In genomic region chr5:10283927-10284635, GRCh38 we compare ENCODE assay signal across 8 cellular contexts. TPM values are rescaled to one million over a fixed set of nuclear protein-coding genes. Genes with fewer than 3 reads are reported as not detected.
DNase-seq lines count a peak whose midpoint lies in the region; ATAC-seq and TF ChIP-seq lines count a peak whose summit lies in the region.

No MANE protein-coding gene starts in this region.

- H3K4me1 Mint-ChIP-seq in activated T-cell treated with anti-CD3 and anti-CD28 coated beads, Interleukin-2, amount 50 U/mL, for 24 hours (ENCODE audit: low read depth), result peaks cover 15% of the 10 kb centered on the region
- peaks cover 12% of the 10 kb centered on the region for H3K4me1 Mint-ChIP-seq in stimulated activated naive CD8-positive, alpha-beta T cell treated with anti-CD3 and anti-CD28 coated beads, Interleukin-15, amount 100 ng/mL, for 72 hours

- peaks cover 5% of the 10 kb centered on the region for H3K27me3 Mint-ChIP-seq in activated T-cell treated with anti-CD3 and anti-CD28 coated beads, Interleukin-2, amount 50 U/mL, for 24 hours
- H3K27me3 Mint-ChIP-seq in stimulated activated naive CD8-positive, alpha-beta T cell treated with anti-CD3 and anti-CD28 coated beads, Interleukin-15, amount 100 ng/mL, for 72 hours, result no peaks in the 10 kb centered on the region

- H3K9ac ChIP-seq in fibroblast of lung (ENCODE audit: insufficient read depth, low read length) (no peak overlapping the region), neural cell (ENCODE audit: low read length) (no peak overlapping the region)

- no peaks in the 10 kb centered on the region for H3K36me3 Mint-ChIP-seq in activated T-cell treated with anti-CD3 and anti-CD28 coated beads, Interleukin-2, amount 50 U/mL, for 24 hours (ENCODE audit: low read depth)

- H3K27ac ChIP-seq in fibroblast of lung (ENCODE audit: insufficient read depth, low read length), result no peak overlapping the region
- H3K27ac ChIP-seq in neural cell (ENCODE audit: low read length), result peak overlapping the region; percentile 27

- TF ChIP-seq EP300 in neural cell (conservative IDR thresholded peaks at IDR 0.05; ENCODE audit: poor library complexity, severe bottlenecking), result no peak

- ATAC-seq in GM21825 (IDR thresholded peaks at IDR 0.05; ENCODE audit: unreplicated experiment), result peak; percentile 96
- ATAC-seq in stimulated activated naive CD8-positive, alpha-beta T cell treated with anti-CD3 and anti-CD28 coated beads, Interleukin-15, amount 100 ng/mL, for 72 hours, result peak; percentile 96

- H3K4me2 ChIP-seq in fibroblast of lung (ENCODE audit: extremely low read depth, insufficient read depth, low read length), result no peak overlapping the region
- H3K4me2 ChIP-seq in neural cell (ENCODE audit: low read length), result no peak overlapping the region

- DNase-seq in ELF-1 (ENCODE audit: low read depth, low spot score) (peak; percentile 94), KG1 (lab: John Stamatoyannopoulos, UW) (peak; percentile 11), fibroblast of lung (ENCODE audit: low read depth in 2 of 2) (peak; percentile 54 to 78)
- peak; percentile 88 for DNase-seq in activated T-cell treated with anti-CD3 and anti-CD28 coated beads, Interleukin-2, amount 50 U/mL, for 24 hours
- DNase-seq in stimulated activated naive CD8-positive, alpha-beta T cell treated with anti-CD3 and anti-CD28 coated beads, Interleukin-15, amount 100 ng/mL, for 72 hours, result peak; percentile 74 to 77

- no peaks in the 10 kb centered on the region for H3K9me3 ChIP-seq in fibroblast of lung (ENCODE audit: control insufficient read depth, insufficient read depth, low read depth, low read length)
- H3K9me3 ChIP-seq in neural cell (ENCODE audit: low read length), result no peaks in the 10 kb centered on the region

- peak; percentile 94 for TF ChIP-seq RAD21 in neural cell (conservative IDR thresholded peaks at IDR 0.05)

- no peak overlapping the region for H3K4me3 Mint-ChIP-seq in activated T-cell treated with anti-CD3 and anti-CD28 coated beads, Interleukin-2, amount 50 U/mL, for 24 hours
- no peak overlapping the region for H3K4me3 Mint-ChIP-seq in stimulated activated naive CD8-positive, alpha-beta T cell treated with anti-CD3 and anti-CD28 coated beads, Interleukin-15, amount 100 ng/mL, for 72 hours

- H3K4me3 ChIP-seq in fibroblast of lung (replicated peaks in 1 of 4; ENCODE audit: control extremely low read depth in 1 of 4, insufficient read depth in 1 of 4, low read depth in 3 of 4, low read length in 4 of 4), result no peak overlapping the region
- no peak overlapping the region for H3K4me3 ChIP-seq in neural cell (ENCODE audit: low read length)

- H3K79me2 ChIP-seq in fibroblast of lung (ENCODE audit: control insufficient read depth, insufficient read depth, low read length) (no peaks in the 10 kb centered on the region), neural cell (replicated peaks; ENCODE audit: insufficient read depth, low read length) (no peaks in the 10 kb centered on the region)

- no peaks in the 10 kb centered on the region for H3K36me3 ChIP-seq in fibroblast of lung (ENCODE audit: control insufficient read depth, insufficient read depth, low read length)
- H3K36me3 ChIP-seq in neural cell (ENCODE audit: insufficient read depth, low read length), result no peaks in the 10 kb centered on the region

- H4K20me1 ChIP-seq in fibroblast of lung (ENCODE audit: control insufficient read depth, extremely low read depth, insufficient read depth, low read length) (no peaks in the 10 kb centered on the region), neural cell (ENCODE audit: insufficient read depth) (no peaks in the 10 kb centered on the region)

- H3K4me1 ChIP-seq in fibroblast of lung (ENCODE audit: control insufficient read depth, extremely low read depth, insufficient read depth, low read length), result no peaks in the 10 kb centered on the region

- no peak overlapping the region for H2AFZ ChIP-seq in fibroblast of lung (ENCODE audit: low read length)
- H2AFZ ChIP-seq in neural cell (ENCODE audit: low read depth, low read length), result peak overlapping the region; percentile 17

- no peak overlapping the region for H3K27ac Mint-ChIP-seq in activated T-cell treated with anti-CD3 and anti-CD28 coated beads, Interleukin-2, amount 50 U/mL, for 24 hours
- H3K27ac Mint-ChIP-seq in stimulated activated naive CD8-positive, alpha-beta T cell treated with anti-CD3 and anti-CD28 coated beads, Interleukin-15, amount 100 ng/mL, for 72 hours, result peak overlapping the region in 1 of 2 donors; percentile 78

- no peaks in the 10 kb centered on the region for H3F3A ChIP-seq in neural cell (ENCODE audit: insufficient read depth, low read length, poor library complexity, severe bottlenecking)

- H3K27me3 ChIP-seq in fibroblast of lung (ENCODE audit: control insufficient read depth, insufficient read depth, low read length) (no peaks in the 10 kb centered on the region), neural cell (ENCODE audit: insufficient read depth, low read depth, low read length) (no peaks in the 10 kb centered on the region)

- no peaks in the 10 kb centered on the region for H3K9me2 ChIP-seq in neural cell (ENCODE audit: insufficient read depth, low read length)

- TF ChIP-seq CTCF in fibroblast of lung (conservative IDR thresholded peaks at IDR 0.05 in 1 of 2, IDR thresholded peaks at IDR 0.05 in 1 of 2; ENCODE audit: low read depth in 1 of 2, low read length in 2 of 2) (peak; percentile 95), neural cell (IDR thresholded peaks at IDR 0.05; ENCODE audit: poor library complexity, severe bottlenecking) (peak; percentile 91)

- H3K9me3 Mint-ChIP-seq in activated T-cell treated with anti-CD3 and anti-CD28 coated beads, Interleukin-2, amount 50 U/mL, for 24 hours, result no peaks in the 10 kb centered on the region
- no peaks in the 10 kb centered on the region for H3K9me3 Mint-ChIP-seq in stimulated activated naive CD8-positive, alpha-beta T cell treated with anti-CD3 and anti-CD28 coated beads, Interleukin-15, amount 100 ng/mL, for 72 hours

TF ChIP-seq in PFSK-1, 5 proteins besides CTCF, POLR2A, EP300 and RAD21:
- TF ChIP-seq FOXP2 (optimal IDR thresholded peaks at IDR 0.05; ENCODE audit: borderline replicate concordance, extremely low read depth, extremely low read length, insufficient read depth) (peak; percentile 63), TAF1 (IDR thresholded peaks at IDR 0.05; ENCODE audit: borderline replicate concordance, insufficient read depth, low read length) (no peak)

TF ChIP-seq in neural cell, 6 proteins besides CTCF, POLR2A, EP300 and RAD21:
- peak; percentile 96 for TF ChIP-seq SMC3 (conservative IDR thresholded peaks at IDR 0.05; ENCODE audit: poor library complexity)
- no peak for TF ChIP-seq EZH2 (IDR thresholded peaks at IDR 0.05; ENCODE audit: borderline replicate concordance, insufficient read depth, low read length, poor library complexity, severe bottlenecking)
- TF ChIP-seq POLR2AphosphoS5 (IDR thresholded peaks at IDR 0.05), result no peak
- no peak for TF ChIP-seq TAF1 (IDR thresholded peaks at IDR 0.05; ENCODE audit: low read depth)
- no peak for TF ChIP-seq REST (IDR thresholded peaks at IDR 0.05; ENCODE audit: borderline replicate concordance)
- peak; percentile 43 for TF ChIP-seq MXI1 (conservative IDR thresholded peaks at IDR 0.05; ENCODE audit: poor library complexity, severe bottlenecking)

RNA-seq across cellular contexts. Expression of gene CMBL, which starts 23.6 kb away (rescaled TPM):
- not detected for polyA plus RNA-seq in PFSK-1 (2012; ENCODE audit: insufficient read length, low read depth)
- total RNA-seq in fibroblast of lung, result 14.4 and 20.8 TPM in 2 replicates
- polyA plus RNA-seq in fibroblast of lung, result 18.6 and 23.3 TPM in 2 replicates
- 17.6 and 24.9 TPM in 2 replicates for polyA plus RNA-seq in fibroblast of lung (2012)
- polyA minus RNA-seq in fibroblast of lung (ENCODE audit: low replicate concordance), result 8.6 and 50.9 TPM in 2 replicates
- 0.58 and 1.1 TPM in 2 replicates for polyA plus RNA-seq in neural cell
- polyA minus RNA-seq in neural cell, result 1.4 and 2.9 TPM in 2 replicates

RNA-seq across cellular contexts. Expression of gene CCT5, which starts 34.0 kb away (rescaled TPM):
- 514 TPM for polyA plus RNA-seq in PFSK-1 (2012; ENCODE audit: insufficient read length, low read depth)
- 360 and 406 TPM in 2 replicates for total RNA-seq in fibroblast of lung
- 341 and 519 TPM in 2 replicates for polyA plus RNA-seq in fibroblast of lung
- 264 and 410 TPM in 2 replicates for polyA plus RNA-seq in fibroblast of lung (2012)
- 128 and 198 TPM in 2 replicates for polyA minus RNA-seq in fibroblast of lung (ENCODE audit: low replicate concordance)
- polyA plus RNA-seq in neural cell, result 389 and 455 TPM in 2 replicates
- polyA minus RNA-seq in neural cell, result 310 and 355 TPM in 2 replicates

RNA-seq across cellular contexts. Expression of gene ATPSCKMT, which starts 34.4 kb away (rescaled TPM):
- 7.2 TPM for polyA plus RNA-seq in PFSK-1 (2012; ENCODE audit: insufficient read length, low read depth)
- total RNA-seq in fibroblast of lung, result 18.0 and 31.4 TPM in 2 replicates
- 18.7 and 23.7 TPM in 2 replicates for polyA plus RNA-seq in fibroblast of lung
- polyA plus RNA-seq in fibroblast of lung (2012), result 15.6 and 17.6 TPM in 2 replicates
- polyA minus RNA-seq in fibroblast of lung (ENCODE audit: low replicate concordance), result 1.3 and 1.4 TPM in 2 replicates
- 69.5 and 72.9 TPM in 2 replicates for polyA plus RNA-seq in neural cell
- 59.4 and 65.4 TPM in 2 replicates for polyA minus RNA-seq in neural cell

Comparison
In these comparisons a context has a peak if more than half of its experiments do, and no peak if none do; other contexts are left out.
1. DNase-seq: peak in every context shown above with its lines; median percentile 94 in ELF-1; 88 in activated T-cell treated with anti-CD3 and anti-CD28 coated beads, Interleukin-2, amount 50 U/mL, for 24 hours; 76 in stimulated activated naive CD8-positive, alpha-beta T cell treated with anti-CD3 and anti-CD28 coated beads, Interleukin-15, amount 100 ng/mL, for 72 hours; 66 in fibroblast of lung; 11 in KG1.